In the genomic region with DNA sequence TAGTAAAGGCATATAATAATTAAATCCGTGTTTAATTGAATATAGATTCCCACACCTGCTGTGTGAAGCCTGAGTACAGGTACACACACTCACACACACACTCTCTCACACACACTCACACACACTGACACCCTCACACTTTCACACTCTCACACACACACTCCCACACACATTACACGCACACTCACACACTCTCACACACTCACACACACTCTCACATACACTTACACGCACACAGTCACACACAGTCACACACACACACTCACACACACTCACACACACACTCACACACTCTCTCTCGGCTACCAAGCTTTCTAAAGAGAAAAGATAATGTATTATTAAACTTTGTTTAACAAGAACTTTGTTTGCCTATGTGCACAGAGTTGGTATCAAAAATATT, we compare ENCODE assay signal across 3 cellular contexts.
TF ChIP-seq lines count a peak whose summit lies in the region.

No MANE protein-coding gene starts in this region.

TF ChIP-seq in HEK293, 187 proteins besides CTCF, POLR2A, EP300 and RAD21 (continues in another document):
- TF ChIP-seq, protein P1, sequence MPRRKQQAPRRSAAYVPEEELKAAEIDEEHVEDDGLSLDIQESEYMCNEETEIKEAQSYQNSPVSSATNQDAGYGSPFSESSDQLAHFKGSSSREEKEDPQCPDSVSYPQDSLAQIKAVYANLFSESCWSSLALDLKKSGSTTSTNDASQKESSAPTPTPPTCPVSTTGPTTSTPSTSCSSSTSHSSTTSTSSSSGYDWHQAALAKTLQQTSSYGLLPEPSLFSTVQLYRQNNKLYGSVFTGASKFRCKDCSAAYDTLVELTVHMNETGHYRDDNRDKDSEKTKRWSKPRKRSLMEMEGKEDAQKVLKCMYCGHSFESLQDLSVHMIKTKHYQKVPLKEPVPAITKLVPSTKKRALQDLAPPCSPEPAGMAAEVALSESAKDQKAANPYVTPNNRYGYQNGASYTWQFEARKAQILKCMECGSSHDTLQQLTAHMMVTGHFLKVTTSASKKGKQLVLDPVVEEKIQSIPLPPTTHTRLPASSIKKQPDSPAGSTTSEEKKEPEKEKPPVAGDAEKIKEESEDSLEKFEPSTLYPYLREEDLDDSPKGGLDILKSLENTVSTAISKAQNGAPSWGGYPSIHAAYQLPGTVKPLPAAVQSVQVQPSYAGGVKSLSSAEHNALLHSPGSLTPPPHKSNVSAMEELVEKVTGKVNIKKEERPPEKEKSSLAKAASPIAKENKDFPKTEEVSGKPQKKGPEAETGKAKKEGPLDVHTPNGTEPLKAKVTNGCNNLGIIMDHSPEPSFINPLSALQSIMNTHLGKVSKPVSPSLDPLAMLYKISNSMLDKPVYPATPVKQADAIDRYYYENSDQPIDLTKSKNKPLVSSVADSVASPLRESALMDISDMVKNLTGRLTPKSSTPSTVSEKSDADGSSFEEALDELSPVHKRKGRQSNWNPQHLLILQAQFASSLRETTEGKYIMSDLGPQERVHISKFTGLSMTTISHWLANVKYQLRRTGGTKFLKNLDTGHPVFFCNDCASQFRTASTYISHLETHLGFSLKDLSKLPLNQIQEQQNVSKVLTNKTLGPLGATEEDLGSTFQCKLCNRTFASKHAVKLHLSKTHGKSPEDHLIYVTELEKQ (tag by site-specific recombination; IDR thresholded peaks at IDR 0.05; ENCODE audit: borderline replicate concordance), result no peak
- TF ChIP-seq, protein P2, sequence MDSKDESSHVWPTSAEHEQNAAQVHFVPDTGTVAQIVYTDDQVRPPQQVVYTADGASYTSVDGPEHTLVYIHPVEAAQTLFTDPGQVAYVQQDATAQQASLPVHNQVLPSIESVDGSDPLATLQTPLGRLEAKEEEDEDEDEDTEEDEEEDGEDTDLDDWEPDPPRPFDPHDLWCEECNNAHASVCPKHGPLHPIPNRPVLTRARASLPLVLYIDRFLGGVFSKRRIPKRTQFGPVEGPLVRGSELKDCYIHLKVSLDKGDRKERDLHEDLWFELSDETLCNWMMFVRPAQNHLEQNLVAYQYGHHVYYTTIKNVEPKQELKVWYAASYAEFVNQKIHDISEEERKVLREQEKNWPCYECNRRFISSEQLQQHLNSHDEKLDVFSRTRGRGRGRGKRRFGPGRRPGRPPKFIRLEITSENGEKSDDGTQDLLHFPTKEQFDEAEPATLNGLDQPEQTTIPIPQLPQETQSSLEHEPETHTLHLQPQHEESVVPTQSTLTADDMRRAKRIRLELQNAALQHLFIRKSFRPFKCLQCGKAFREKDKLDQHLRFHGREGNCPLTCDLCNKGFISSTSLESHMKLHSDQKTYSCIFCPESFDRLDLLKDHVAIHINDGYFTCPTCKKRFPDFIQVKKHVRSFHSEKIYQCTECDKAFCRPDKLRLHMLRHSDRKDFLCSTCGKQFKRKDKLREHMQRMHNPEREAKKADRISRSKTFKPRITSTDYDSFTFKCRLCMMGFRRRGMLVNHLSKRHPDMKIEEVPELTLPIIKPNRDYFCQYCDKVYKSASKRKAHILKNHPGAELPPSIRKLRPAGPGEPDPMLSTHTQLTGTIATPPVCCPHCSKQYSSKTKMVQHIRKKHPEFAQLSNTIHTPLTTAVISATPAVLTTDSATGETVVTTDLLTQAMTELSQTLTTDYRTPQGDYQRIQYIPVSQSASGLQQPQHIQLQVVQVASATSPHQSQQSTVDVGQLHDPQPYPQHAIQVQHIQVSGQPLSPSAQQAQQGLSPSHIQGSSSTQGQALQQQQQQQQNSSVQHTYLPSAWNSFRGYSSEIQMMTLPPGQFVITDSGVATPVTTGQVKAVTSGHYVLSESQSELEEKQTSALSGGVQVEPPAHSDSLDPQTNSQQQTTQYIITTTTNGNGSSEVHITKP (tag by site-specific recombination; IDR thresholded peaks at IDR 0.05), result no peak
- TF ChIP-seq RBAK (tag by site-specific recombination; IDR thresholded peaks at IDR 0.05), result no peak
- TF ChIP-seq ZNF473 (tag by site-specific recombination; IDR thresholded peaks at IDR 0.05), result no peak
- TF ChIP-seq ZFHX2 (tag by site-specific recombination; conservative IDR thresholded peaks at IDR 0.05), result no peak
- TF ChIP-seq ZNF560 (tag by site-specific recombination; IDR thresholded peaks at IDR 0.05; ENCODE audit: borderline replicate concordance), result no peak

TF ChIP-seq in IMR-90, 13 proteins besides CTCF, POLR2A, EP300 and RAD21:
- TF ChIP-seq, protein P3, sequence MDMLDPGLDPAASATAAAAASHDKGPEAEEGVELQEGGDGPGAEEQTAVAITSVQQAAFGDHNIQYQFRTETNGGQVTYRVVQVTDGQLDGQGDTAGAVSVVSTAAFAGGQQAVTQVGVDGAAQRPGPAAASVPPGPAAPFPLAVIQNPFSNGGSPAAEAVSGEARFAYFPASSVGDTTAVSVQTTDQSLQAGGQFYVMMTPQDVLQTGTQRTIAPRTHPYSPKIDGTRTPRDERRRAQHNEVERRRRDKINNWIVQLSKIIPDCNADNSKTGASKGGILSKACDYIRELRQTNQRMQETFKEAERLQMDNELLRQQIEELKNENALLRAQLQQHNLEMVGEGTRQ (IDR thresholded peaks at IDR 0.05; ENCODE audit: low read depth, low read length), result no peak

TF ChIP-seq in H1, 55 proteins besides CTCF, POLR2A, EP300 and RAD21:
- TF ChIP-seq, protein P4, sequence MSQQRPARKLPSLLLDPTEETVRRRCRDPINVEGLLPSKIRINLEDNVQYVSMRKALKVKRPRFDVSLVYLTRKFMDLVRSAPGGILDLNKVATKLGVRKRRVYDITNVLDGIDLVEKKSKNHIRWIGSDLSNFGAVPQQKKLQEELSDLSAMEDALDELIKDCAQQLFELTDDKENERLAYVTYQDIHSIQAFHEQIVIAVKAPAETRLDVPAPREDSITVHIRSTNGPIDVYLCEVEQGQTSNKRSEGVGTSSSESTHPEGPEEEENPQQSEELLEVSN (IDR thresholded peaks at IDR 0.05), result no peak
- TF ChIP-seq CHD2 (IDR thresholded peaks at IDR 0.05; ENCODE audit: low read length) (no peak), TEAD4 (IDR thresholded peaks at IDR 0.05; ENCODE audit: low read depth, low read length) (no peak), BRCA1 (IDR thresholded peaks at IDR 0.05; ENCODE audit: low read depth, low read length) (no peak), YY1 (IDR thresholded peaks at IDR 0.05; ENCODE audit: low read depth, low read length) (no peak), KDM4A (IDR thresholded peaks at IDR 0.05; ENCODE audit: low read depth, low read length, severe bottlenecking) (no peak), CHD7 (IDR thresholded peaks at IDR 0.05; ENCODE audit: insufficient replicate concordance, low read length) (no peak), PHF8 (conservative IDR thresholded peaks at IDR 0.05; ENCODE audit: low read depth, low read length) (no peak), CHD1 (IDR thresholded peaks at IDR 0.05; ENCODE audit: low read depth, low read length) (no peak), JUND (IDR thresholded peaks at IDR 0.05; ENCODE audit: low read length) (no peak), SIN3A (conservative IDR thresholded peaks at IDR 0.05 in 1 of 2, IDR thresholded peaks at IDR 0.05 in 1 of 2; ENCODE audit: low read depth in 1 of 2, low read length in 2 of 2) (no peak), EZH2 (IDR thresholded peaks at IDR 0.05; ENCODE audit: low read depth, low read length, severe bottlenecking) (no peak), TBP (IDR thresholded peaks at IDR 0.05; ENCODE audit: low read depth, low read length) (no peak), SAP30 (IDR thresholded peaks at IDR 0.05; ENCODE audit: insufficient read depth, insufficient replicate concordance, low read length) (no peak), MAX (IDR thresholded peaks at IDR 0.05) (no peak), HDAC6 (IDR thresholded peaks at IDR 0.05; ENCODE audit: low read depth, low read length) (no peak)
- TF ChIP-seq, protein P3 (IDR thresholded peaks at IDR 0.05; ENCODE audit: low read length), result no peak
